ENCODE assay signal across 8 cellular contexts in genomic region chr16:58306327-58306726, GRCh38. TPM values are rescaled to one million over a fixed set of nuclear protein-coding genes. Genes with fewer than 3 reads are reported as not detected.
A peak's percentile ranks its signal among the peaks of the same experiment; 100 is the strongest.
DNase-seq lines count a peak whose midpoint lies in the region; ATAC-seq and TF ChIP-seq lines count a peak whose summit lies in the region.

No MANE protein-coding gene starts in this region.

- peak; percentile 68 for TF ChIP-seq CTCF in HFF-Myc (IDR thresholded peaks at IDR 0.05; ENCODE audit: low read depth, low read length, missing control alignments)

- H3K4me3 ChIP-seq in HFF-Myc (replicated peaks; ENCODE audit: low read depth, low read length) = no peak overlapping the region

- DNase-seq in A172 (ENCODE audit: low spot score) = peak; percentile 20
- no peak for DNase-seq in HFF-Myc (ENCODE audit: extremely low read depth, low read depth)
- peak; percentile 51 for DNase-seq in activated CD4-positive, alpha-beta T cell treated with anti-CD3 and anti-CD28 coated beads, Interleukin-2, amount 50 U/mL, for 1 hour
- DNase-seq in fibroblast of peridontal ligament (ENCODE audit: extremely low read depth) = peak; percentile 39
- DNase-seq in stimulated activated CD4-positive, alpha-beta T cell treated with anti-CD3 and anti-CD28 coated beads, Interleukin-4, amount 100 ng/mL, for 24 hours = peak; percentile 53
- DNase-seq in NCI-H1436 (lab: John Stamatoyannopoulos, UW) = no peak

- no peak for ATAC-seq in HG03139 (IDR thresholded peaks at IDR 0.05; ENCODE audit: unreplicated experiment)
- no peak for ATAC-seq in GM19395 (IDR thresholded peaks at IDR 0.05; ENCODE audit: unreplicated experiment)

RNA-seq across cellular contexts. Expression of gene PRSS54, which starts 11.5 kb away (rescaled TPM):
- total RNA-seq in A172 (2014; rRNA removed; shearing (Covaris generic)) = not detected in 2 replicates

Comparison
In these comparisons a context has a peak if more than half of its experiments do, and no peak if none do; other contexts are left out.
1. DNase-seq: peak in A172 (single experiment), activated CD4-positive, alpha-beta T cell treated with anti-CD3 and anti-CD28 coated beads, Interleukin-2, amount 50 U/mL, for 1 hour (single experiment), fibroblast of peridontal ligament (single experiment) and stimulated activated CD4-positive, alpha-beta T cell treated with anti-CD3 and anti-CD28 coated beads, Interleukin-4, amount 100 ng/mL, for 24 hours (single experiment); none in HFF-Myc (single experiment) and NCI-H1436 (single experiment).